1 cellular context compared by ENCODE assay signal in the genomic region with DNA sequence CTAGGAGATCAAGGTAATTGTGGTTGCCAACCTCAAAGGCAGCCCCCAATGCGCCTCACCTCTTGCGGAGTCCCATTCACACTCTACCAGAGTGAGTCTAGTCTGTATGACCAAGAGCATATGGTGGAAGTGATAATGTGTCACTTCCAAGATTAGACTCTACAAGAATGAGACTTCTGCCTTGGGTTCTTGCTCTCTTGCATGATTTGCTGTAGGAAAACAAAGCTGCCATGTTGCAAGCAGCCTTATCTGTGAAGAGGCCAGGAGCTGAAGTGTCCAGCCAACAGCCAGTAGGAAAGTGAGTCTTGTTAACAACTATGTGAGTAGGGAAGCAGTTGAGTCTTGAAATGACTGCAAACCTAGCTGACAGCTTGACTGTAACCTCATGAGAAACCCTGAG.
TF ChIP-seq lines count a peak whose summit lies in the region.

No MANE protein-coding gene starts in this region.

TF ChIP-seq in HepG2, 621 proteins besides CTCF, POLR2A, EP300 and RAD21:
- TF ChIP-seq RBM22 (optimal IDR thresholded peaks at IDR 0.05; ENCODE audit: low read length) = peak; percentile 26
- TF ChIP-seq, protein P1, sequence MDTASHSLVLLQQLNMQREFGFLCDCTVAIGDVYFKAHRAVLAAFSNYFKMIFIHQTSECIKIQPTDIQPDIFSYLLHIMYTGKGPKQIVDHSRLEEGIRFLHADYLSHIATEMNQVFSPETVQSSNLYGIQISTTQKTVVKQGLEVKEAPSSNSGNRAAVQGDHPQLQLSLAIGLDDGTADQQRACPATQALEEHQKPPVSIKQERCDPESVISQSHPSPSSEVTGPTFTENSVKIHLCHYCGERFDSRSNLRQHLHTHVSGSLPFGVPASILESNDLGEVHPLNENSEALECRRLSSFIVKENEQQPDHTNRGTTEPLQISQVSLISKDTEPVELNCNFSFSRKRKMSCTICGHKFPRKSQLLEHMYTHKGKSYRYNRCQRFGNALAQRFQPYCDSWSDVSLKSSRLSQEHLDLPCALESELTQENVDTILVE (CRISPR knock-in tag; IDR thresholded peaks at IDR 0.05) = no peak
